20 cellular contexts compared by ENCODE assay signal in genomic region chr2:234623521-234623991, GRCh38.
DNase-seq lines count a peak whose midpoint lies in the region; ATAC-seq and TF ChIP-seq lines count a peak whose summit lies in the region.
"Had no signal": no experiment of that assay in that cellular context is flagged by ENCODE, and none has a peak within 500 bp of the region (broad histone marks: within the 10 kb centered on the region; RNA-seq: fewer than 3 reads in every experiment).

No MANE protein-coding gene starts in this region.

- H3K4ac ChIP-seq in mesendoderm (ENCODE audit: low read depth, low read length): no peak overlapping the region

- TF ChIP-seq CTCF in OCI-LY7 (conservative IDR thresholded peaks at IDR 0.05; ENCODE audit: low read length): no peak

- H3K23ac ChIP-seq in mesendoderm (ENCODE audit: low read length): no peak overlapping the region

- H3K36me3 ChIP-seq in mesendoderm (ENCODE audit: control insufficient read depth, insufficient read depth, low read length) (no peaks in the 10 kb centered on the region), OCI-LY7 (ENCODE audit: insufficient read depth, low read length) (no peaks in the 10 kb centered on the region)
- H3K36me3 ChIP-seq: BLaER1, SJCRH30 had no signal

- no peak overlapping the region for H2AFZ ChIP-seq in OCI-LY7 (ENCODE audit: low read length)
- H2AFZ ChIP-seq: GM23248 had no signal

- H4K8ac ChIP-seq in mesendoderm (ENCODE audit: low read depth, low read length): no peak overlapping the region

- H3K56ac ChIP-seq in mesendoderm (ENCODE audit: low read length): peak overlapping the region; percentile 61

- CTCF ChIA-PET in OCI-LY7 (lab: Charles Lee; ENCODE audit: unreplicated experiment): no interaction called here

- no peak overlapping the region for H2BK15ac ChIP-seq in mesendoderm (replicated peaks; ENCODE audit: low read depth)

- BruUV-seq in OCI-LY7 (replicated peaks; lab: Mats Ljungman, UMichigan): no TSS peak

- H4K20me1 ChIP-seq in OCI-LY7 (ENCODE audit: insufficient read depth, low read length): no peaks in the 10 kb centered on the region
- H4K20me1 ChIP-seq: BLaER1 had no signal

- intact Hi-C loops in posterior vena cava (cut with DNase I) (no loop called here), OCI-LY7 (cut with micrococcal nuclease; ENCODE audit: unreplicated experiment) (no loop called here)

- H3K4me3 Mint-ChIP-seq in activated naive CD8-positive, alpha-beta T cell treated with anti-CD3 and anti-CD28 coated beads, Interleukin-2, amount 50 U/mL, for 24 hours: no peak overlapping the region
- no peak overlapping the region for H3K4me3 Mint-ChIP-seq in activated naive CD8-positive, alpha-beta T cell treated with anti-CD3 and anti-CD28 coated beads for 36 hours
- H3K4me3 Mint-ChIP-seq: CD4-positive, alpha-beta memory T cell had no signal

- no peaks in the 10 kb centered on the region for H3K9me3 Mint-ChIP-seq in activated naive CD8-positive, alpha-beta T cell treated with anti-CD3 and anti-CD28 coated beads, Interleukin-2, amount 50 U/mL, for 24 hours
- no peaks in the 10 kb centered on the region for H3K9me3 Mint-ChIP-seq in activated naive CD8-positive, alpha-beta T cell treated with anti-CD3 and anti-CD28 coated beads for 36 hours
- H3K9me3 Mint-ChIP-seq: CD4-positive, alpha-beta memory T cell had no signal

- H3K4me1 Mint-ChIP-seq in activated naive CD8-positive, alpha-beta T cell treated with anti-CD3 and anti-CD28 coated beads, Interleukin-2, amount 50 U/mL, for 24 hours: peaks cover 6% of the 10 kb centered on the region
- H3K4me1 Mint-ChIP-seq in activated naive CD8-positive, alpha-beta T cell treated with anti-CD3 and anti-CD28 coated beads for 36 hours: peaks cover 6% of the 10 kb centered on the region

- no CpG with 5 or more reads among the region's 5 CpGs for WGBS in mesendoderm (ENCODE audit: extremely low coverage, insufficient coverage, low lambda C conversion rate)

- POLR2A ChIA-PET in OCI-LY7 (lab: Charles Lee): no interaction called here

- no peaks in the 10 kb centered on the region for H3K27me3 ChIP-seq in mesendoderm (ENCODE audit: insufficient read depth, low read length, poor library complexity)
- H3K27me3 ChIP-seq: BLaER1, SJCRH30 had no signal

- no peaks in the 10 kb centered on the region for H3K79me1 ChIP-seq in mesendoderm (ENCODE audit: low read length)

- H3K27ac Mint-ChIP-seq in activated naive CD8-positive, alpha-beta T cell treated with anti-CD3 and anti-CD28 coated beads, Interleukin-2, amount 50 U/mL, for 24 hours: no peak overlapping the region
- no peak overlapping the region for H3K27ac Mint-ChIP-seq in activated naive CD8-positive, alpha-beta T cell treated with anti-CD3 and anti-CD28 coated beads for 36 hours
- H3K27ac Mint-ChIP-seq: CD4-positive, alpha-beta memory T cell had no signal

- no peak overlapping the region for H2BK120ac ChIP-seq in mesendoderm (ENCODE audit: low read depth, low read length)

- no peaks in the 10 kb centered on the region for H3K9me3 ChIP-seq in OCI-LY7 (ENCODE audit: low read length)
- H3K9me3 ChIP-seq: BLaER1, SJCRH30 had no signal

- peak overlapping the region; percentile 59 for H2AK5ac ChIP-seq in mesendoderm (ENCODE audit: low read length)

- ATAC-seq in activated naive CD8-positive, alpha-beta T cell treated with anti-CD3 and anti-CD28 coated beads, Interleukin-2, amount 50 U/mL, for 24 hours: peak; percentile 28
- no peak for ATAC-seq in GM21526 (IDR thresholded peaks at IDR 0.05; ENCODE audit: low FRiP score, unreplicated experiment)
- ATAC-seq: GM12878, HCT116, Panc1 had no signal

- H3K4me3 ChIP-seq in mesendoderm (ENCODE audit: low read length) (no peak overlapping the region), OCI-LY7 (ENCODE audit: low read depth, low read length, poor library complexity, severe bottlenecking) (no peak overlapping the region)
- H3K4me3 ChIP-seq: BLaER1, GM12878, GM23248, SJCRH30 had no signal

- no peak for DNase-seq in activated naive CD8-positive, alpha-beta T cell treated with anti-CD3 and anti-CD28 coated beads, Interleukin-2, amount 50 U/mL, for 24 hours
- no peak for DNase-seq in activated naive CD8-positive, alpha-beta T cell treated with anti-CD3 and anti-CD28 coated beads for 36 hours
- DNase-seq in dermis blood vessel endothelial cell (peak; percentile 67), mesendoderm (peak; percentile 37), posterior vena cava (ENCODE audit: low spot score) (no peak), OCI-LY7 (ENCODE audit: low spot score) (no peak)
- DNase-seq: CD4-positive, alpha-beta memory T cell; EL; GM23248; NCI-H1105 treated with DMSO at 0.1 percent for 48 hours; NCI-H1694 treated with DMSO at 0.1 percent for 48 hours; NCI-H2107; NCI-H2227 treated with DMSO at 0.1 percent for 48 hours; NCI-H524 treated with DMSO at 0.1 percent for 48 hours; SJCRH30 had no signal

- no peaks in the 10 kb centered on the region for H3K79me2 ChIP-seq in mesendoderm (ENCODE audit: control insufficient read depth, insufficient read depth, low read length)
- H3K79me2 ChIP-seq in OCI-LY7 (ENCODE audit: insufficient read depth, low read depth, low read length): no peaks in the 10 kb centered on the region

- no peaks in the 10 kb centered on the region; the same call in 1 of the 2 replicates for H3K9me2 ChIP-seq in OCI-LY7 (ENCODE audit: insufficient read depth, low read length)

- H3K27ac ChIP-seq in mesendoderm (ENCODE audit: low read depth, low read length) (no peak overlapping the region), OCI-LY7 (ENCODE audit: low read depth, low read length, poor library complexity, severe bottlenecking) (no peak overlapping the region)
- H3K27ac ChIP-seq: BLaER1, GM23248, SJCRH30 had no signal

- no peaks in the 10 kb centered on the region for H3K36me3 Mint-ChIP-seq in activated naive CD8-positive, alpha-beta T cell treated with anti-CD3 and anti-CD28 coated beads, Interleukin-2, amount 50 U/mL, for 24 hours (ENCODE audit: low read depth)
- H3K36me3 Mint-ChIP-seq in activated naive CD8-positive, alpha-beta T cell treated with anti-CD3 and anti-CD28 coated beads for 36 hours: no peaks in the 10 kb centered on the region
- H3K36me3 Mint-ChIP-seq: CD4-positive, alpha-beta memory T cell had no signal

- no peak overlapping the region for H3K9ac ChIP-seq in mesendoderm (ENCODE audit: low read length)
- H3K9ac ChIP-seq: BLaER1, GM23248 had no signal

- peak overlapping the region; percentile 69 for H3K18ac ChIP-seq in mesendoderm (ENCODE audit: low read length)

- H3K4me1 ChIP-seq in mesendoderm (ENCODE audit: control insufficient read depth, low read depth, low read length) (peaks cover 10% of the 10 kb centered on the region), OCI-LY7 (ENCODE audit: insufficient read depth, low read length, poor library complexity, severe bottlenecking) (no peaks in the 10 kb centered on the region)
- H3K4me1 ChIP-seq: SJCRH30 had no signal

- peak overlapping the region; percentile 85 for H2BK5ac ChIP-seq in mesendoderm (ENCODE audit: low read length)

- H4K5ac ChIP-seq in mesendoderm (ENCODE audit: low read length): no peak overlapping the region

- H3K4me2 ChIP-seq in mesendoderm (ENCODE audit: low read length): no peak overlapping the region
- no peak overlapping the region for H3K4me2 ChIP-seq in OCI-LY7 (ENCODE audit: low read length)
- H3K4me2 ChIP-seq: BLaER1 had no signal

- H3K27me3 Mint-ChIP-seq in activated naive CD8-positive, alpha-beta T cell treated with anti-CD3 and anti-CD28 coated beads, Interleukin-2, amount 50 U/mL, for 24 hours: no peaks in the 10 kb centered on the region
- H3K27me3 Mint-ChIP-seq in activated naive CD8-positive, alpha-beta T cell treated with anti-CD3 and anti-CD28 coated beads for 36 hours: no peaks in the 10 kb centered on the region

Comparison
In these comparisons a context has a peak if more than half of its experiments do, and no peak if none do; other contexts are left out.
1. DNase-seq: peak in dermis blood vessel endothelial cell (single experiment) and mesendoderm (single experiment); none in activated naive CD8-positive, alpha-beta T cell treated with anti-CD3 and anti-CD28 coated beads, Interleukin-2, amount 50 U/mL, for 24 hours (single experiment), activated naive CD8-positive, alpha-beta T cell treated with anti-CD3 and anti-CD28 coated beads for 36 hours (single experiment), posterior vena cava (single experiment) and OCI-LY7 (single experiment).